27 cellular contexts compared by ENCODE assay signal in the genomic region with DNA sequence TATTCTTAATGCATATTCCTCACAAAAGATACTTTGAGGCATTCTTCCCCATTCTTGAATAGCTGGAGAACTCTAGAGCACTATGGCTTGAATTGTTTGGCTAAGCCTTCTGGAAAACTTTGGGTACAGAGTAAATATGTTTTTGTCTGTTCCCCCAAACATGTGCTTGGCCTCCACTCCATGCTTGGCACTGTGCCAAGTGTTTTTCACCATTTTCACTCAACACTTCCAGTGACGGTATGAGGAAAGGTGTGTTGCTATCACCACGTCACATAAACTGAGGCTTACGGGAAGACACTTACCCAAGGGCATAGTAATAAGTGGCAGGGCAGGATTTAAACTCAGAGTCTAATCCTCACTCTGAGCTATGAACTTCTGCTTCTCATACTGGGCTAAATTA.
"Had no signal": no experiment of that assay in that cellular context is flagged by ENCODE, and none has a peak within 500 bp of the region (broad histone marks: within the 10 kb centered on the region; RNA-seq: fewer than 3 reads in every experiment).

No MANE protein-coding gene starts in this region.

- H3K36me3 Mint-ChIP-seq: immature natural killer cell; naive thymus-derived CD8-positive, alpha-beta T cell; stimulated activated memory B cell treated with anti-CD40 and anti-IgM and Interleukin-4, amounts not matched to agents 10 μg/mL and 1 μg/mL and 100 μg/mL, for 72 hours had no signal

- H3K27me3 ChIP-seq: pancreas, sigmoid colon, testis, thyroid gland, transverse colon, upper lobe of left lung, vagina had no signal

- DNase-seq: hypothalamus; immature natural killer cell; left ventricle myocardium inferior; mesenchymal stem cell; naive thymus-derived CD8-positive, alpha-beta T cell; nucleus accumbens; pancreas; posterior cingulate gyrus; retina; right cardiac atrium; sigmoid colon; small intestine; spleen; stimulated activated CD4-positive, alpha-beta T cell treated with anti-CD3 and anti-CD28 coated beads, Interleukin-4, amount 100 ng/mL, for 4 hours; stimulated activated CD8-positive, alpha-beta memory T cell treated with anti-CD3 and anti-CD28 coated beads, Interleukin-4, amount 100 ng/mL, for 48 hours; stimulated activated naive CD4-positive, alpha-beta T cell treated with Interleukin-2 at 50 U/mL for 16 hours; stimulated activated naive CD8-positive, alpha-beta T cell treated with anti-CD3 and anti-CD28 coated beads, Interleukin-15, amount 100 ng/mL, for 72 hours; testis; transverse colon; upper lobe of left lung had no signal

- H3K27ac Mint-ChIP-seq: immature natural killer cell; naive thymus-derived CD8-positive, alpha-beta T cell; nephron; stimulated activated memory B cell treated with anti-CD40 and anti-IgM and Interleukin-4, amounts not matched to agents 10 μg/mL and 1 μg/mL and 100 μg/mL, for 72 hours; stimulated activated naive CD8-positive, alpha-beta T cell treated with anti-CD3 and anti-CD28 coated beads, Interleukin-15, amount 100 ng/mL, for 72 hours had no signal

- H3K27ac ChIP-seq: left ventricle myocardium inferior, pancreas, prostate gland, sigmoid colon, spleen, testis, thyroid gland, transverse colon, upper lobe of left lung, vagina had no signal

- H3K9me3 ChIP-seq: pancreas, prostate gland, testis, thyroid gland, transverse colon, upper lobe of left lung, vagina had no signal

- H3K36me3 ChIP-seq: left ventricle myocardium inferior, pancreas, prostate gland, sigmoid colon, spleen, thyroid gland, transverse colon, upper lobe of left lung, vagina had no signal

- H3K4me1 ChIP-seq: left ventricle myocardium inferior, pancreas, prostate gland, spleen, testis, thyroid gland, vagina had no signal

- H3K4me3 Mint-ChIP-seq: immature natural killer cell; naive thymus-derived CD8-positive, alpha-beta T cell; nephron; neural crest cell; stimulated activated memory B cell treated with anti-CD40 and anti-IgM and Interleukin-4, amounts not matched to agents 10 μg/mL and 1 μg/mL and 100 μg/mL, for 72 hours; stimulated activated naive CD8-positive, alpha-beta T cell treated with anti-CD3 and anti-CD28 coated beads, Interleukin-15, amount 100 ng/mL, for 72 hours had no signal

- FAIRE-seq: islet of Langerhans, pancreas, small intestine had no signal

- H3K27me3 Mint-ChIP-seq: stimulated activated memory B cell treated with anti-CD40 and anti-IgM and Interleukin-4, amounts not matched to agents 10 μg/mL and 1 μg/mL and 100 μg/mL, for 72 hours; stimulated activated naive CD8-positive, alpha-beta T cell treated with anti-CD3 and anti-CD28 coated beads, Interleukin-15, amount 100 ng/mL, for 72 hours had no signal

- H3K4me1 Mint-ChIP-seq: immature natural killer cell; naive thymus-derived CD8-positive, alpha-beta T cell; stimulated activated memory B cell treated with anti-CD40 and anti-IgM and Interleukin-4, amounts not matched to agents 10 μg/mL and 1 μg/mL and 100 μg/mL, for 72 hours; stimulated activated naive CD8-positive, alpha-beta T cell treated with anti-CD3 and anti-CD28 coated beads, Interleukin-15, amount 100 ng/mL, for 72 hours had no signal

- H3K4me3 ChIP-seq: left ventricle myocardium inferior, pancreas, prostate gland, sigmoid colon, spleen, testis, thyroid gland, transverse colon, upper lobe of left lung, vagina had no signal

- H3K9me3 Mint-ChIP-seq: immature natural killer cell, neural crest cell had no signal
